Comparison of ENCODE assay signal across 16 cellular contexts in genomic region chr10:68870061-68870460, GRCh38.
"Had no signal": no experiment of that assay in that cellular context is flagged by ENCODE, and none has a peak within 500 bp of the region (broad histone marks: within the 10 kb centered on the region; RNA-seq: fewer than 3 reads in every experiment).

No MANE protein-coding gene starts in this region.

- H3K9me3 ChIP-seq: ascending aorta, colonic mucosa, pancreas, thyroid gland, vagina had no signal

- ATAC-seq: pancreas had no signal

- DNase-seq: activated CD4-positive, alpha-beta T cell treated with anti-CD3 and anti-CD28 coated beads for 1 hour; activated naive CD8-positive, alpha-beta T cell treated with anti-CD3 and anti-CD28 coated beads, Interleukin-2, amount 10 ng/mL, durations not matched to agents 7 days and 5 days; colonic mucosa; effector memory CD4-positive, alpha-beta T cell; left cardiac atrium; mammary epithelial cell; pancreas; SW 1271; thyroid gland had no signal

- H3K9me3 Mint-ChIP-seq: activated T-cell treated with anti-CD3 and anti-CD28 coated beads, Interleukin-2, amount 50 U/mL, for 72 hours; T-helper 2 cell treated with Interferon-gamma antibody and Interleukin-4, amounts not matched to agents 5 μg/mL and 100 μg/mL, for 36 hours had no signal

- H3K27me3 ChIP-seq: ascending aorta, colonic mucosa, pancreas, thyroid gland, vagina had no signal

- H3K27me3 Mint-ChIP-seq: activated naive CD8-positive, alpha-beta T cell treated with anti-CD3 and anti-CD28 coated beads, Interleukin-2, amount 10 ng/mL, durations not matched to agents 7 days and 5 days; stimulated activated naive CD8-positive, alpha-beta T cell treated with anti-CD3 and anti-CD28 coated beads, Interleukin-15, amount 100 ng/mL, for 72 hours had no signal

- H3K27ac ChIP-seq: ascending aorta, colonic mucosa, epithelial cell of prostate, pancreas, vagina had no signal

- H3K36me3 ChIP-seq: ascending aorta, colonic mucosa, pancreas, thyroid gland, vagina had no signal

- H3K4me3 ChIP-seq: ascending aorta, colonic mucosa, pancreas, skin epidermis, thyroid gland, vagina had no signal

- H3K36me3 Mint-ChIP-seq: activated naive CD8-positive, alpha-beta T cell treated with anti-CD3 and anti-CD28 coated beads, Interleukin-2, amount 10 ng/mL, durations not matched to agents 7 days and 5 days had no signal

- H3K4me1 ChIP-seq: ascending aorta, colonic mucosa, vagina had no signal

- H3K4me3 Mint-ChIP-seq: activated naive CD8-positive, alpha-beta T cell treated with anti-CD3 and anti-CD28 coated beads, Interleukin-2, amount 10 ng/mL, durations not matched to agents 7 days and 5 days; activated T-cell treated with anti-CD3 and anti-CD28 coated beads, Interleukin-2, amount 50 U/mL, for 72 hours; stimulated activated naive CD8-positive, alpha-beta T cell treated with anti-CD3 and anti-CD28 coated beads, Interleukin-15, amount 100 ng/mL, for 72 hours; T-helper 2 cell treated with Interferon-gamma antibody and Interleukin-4, amounts not matched to agents 5 μg/mL and 100 μg/mL, for 36 hours had no signal

- H3K27ac Mint-ChIP-seq: activated T-cell treated with anti-CD3 and anti-CD28 coated beads, Interleukin-2, amount 50 U/mL, for 72 hours; stimulated activated naive CD8-positive, alpha-beta T cell treated with anti-CD3 and anti-CD28 coated beads, Interleukin-15, amount 100 ng/mL, for 72 hours; T-helper 2 cell treated with Interferon-gamma antibody and Interleukin-4, amounts not matched to agents 5 μg/mL and 100 μg/mL, for 36 hours had no signal
